ENCODE assay signal across 29 cellular contexts in genomic region chr5:41196197-41196596, GRCh38. TPM values are rescaled to one million over a fixed set of nuclear protein-coding genes. Genes with fewer than 3 reads are reported as not detected.
"Had no signal": no experiment of that assay in that cellular context is flagged by ENCODE, and none has a peak within 500 bp of the region (broad histone marks: within the 10 kb centered on the region; RNA-seq: fewer than 3 reads in every experiment).

No MANE protein-coding gene starts in this region.

- H3K27me3 ChIP-seq: left lung, pancreas, spleen, transverse colon, upper lobe of left lung, vagina had no signal

- H3K4me3 Mint-ChIP-seq: immature natural killer cell; naive thymus-derived CD8-positive, alpha-beta T cell; nephron; neural crest cell; stimulated activated effector memory CD8-positive, alpha-beta T cell treated with anti-CD3 and anti-CD28 coated beads, Interleukin-12 subunit alpha, Interleukin-12 subunit beta, amount 100 ng/mL, for 72 hours; stimulated activated naive CD8-positive, alpha-beta T cell treated with anti-CD3 and anti-CD28 coated beads, Interleukin-15, Interleukin-2, amounts not matched to agents 100 ng/mL and 50 ng/mL, for 24 hours had no signal

- H3K36me3 ChIP-seq: left lung, lower lobe of right lung, prostate gland, spleen, transverse colon, upper lobe of left lung, vagina had no signal

- DNase-seq: hypothalamus; immature natural killer cell; kidney; left colon; left lung; lower lobe of right lung; mammary epithelial cell; mesenchymal stem cell; naive thymus-derived CD8-positive, alpha-beta T cell; nucleus accumbens; pancreas; posterior cingulate gyrus; retina; right cardiac atrium; small intestine; spleen; stimulated activated CD4-positive, alpha-beta T cell treated with anti-CD3 and anti-CD28 coated beads, Interleukin-4, amount 100 ng/mL, for 24 hours; stimulated activated naive CD4-positive, alpha-beta T cell; substantia nigra; transverse colon; upper lobe of left lung had no signal

- H3K4me1 ChIP-seq: left lung, prostate gland, spleen had no signal

- H3K9me3 Mint-ChIP-seq: neural crest cell; stimulated activated naive CD8-positive, alpha-beta T cell treated with anti-CD3 and anti-CD28 coated beads, Interleukin-15, Interleukin-2, amounts not matched to agents 100 ng/mL and 50 ng/mL, for 24 hours had no signal

- H3K4me1 Mint-ChIP-seq: immature natural killer cell; naive thymus-derived CD8-positive, alpha-beta T cell; neural crest cell; stimulated activated effector memory CD8-positive, alpha-beta T cell treated with anti-CD3 and anti-CD28 coated beads, Interleukin-12 subunit alpha, Interleukin-12 subunit beta, amount 100 ng/mL, for 72 hours had no signal

- H3K27me3 Mint-ChIP-seq: naive thymus-derived CD8-positive, alpha-beta T cell; stimulated activated naive CD8-positive, alpha-beta T cell treated with anti-CD3 and anti-CD28 coated beads, Interleukin-15, Interleukin-2, amounts not matched to agents 100 ng/mL and 50 ng/mL, for 24 hours had no signal

- H3K27ac Mint-ChIP-seq: immature natural killer cell; naive thymus-derived CD8-positive, alpha-beta T cell; nephron; stimulated activated effector memory CD8-positive, alpha-beta T cell treated with anti-CD3 and anti-CD28 coated beads, Interleukin-12 subunit alpha, Interleukin-12 subunit beta, amount 100 ng/mL, for 72 hours; stimulated activated naive CD8-positive, alpha-beta T cell treated with anti-CD3 and anti-CD28 coated beads, Interleukin-15, Interleukin-2, amounts not matched to agents 100 ng/mL and 50 ng/mL, for 24 hours had no signal

- ATAC-seq: left colon; left lung; lower lobe of right lung; naive thymus-derived CD8-positive, alpha-beta T cell; pancreas; right cardiac atrium; sciatic nerve; stimulated activated effector memory CD8-positive, alpha-beta T cell treated with anti-CD3 and anti-CD28 coated beads, Interleukin-12 subunit alpha, Interleukin-12 subunit beta, amount 100 ng/mL, for 72 hours had no signal

- H3K36me3 Mint-ChIP-seq: immature natural killer cell; naive thymus-derived CD8-positive, alpha-beta T cell; stimulated activated effector memory CD8-positive, alpha-beta T cell treated with anti-CD3 and anti-CD28 coated beads, Interleukin-12 subunit alpha, Interleukin-12 subunit beta, amount 100 ng/mL, for 72 hours had no signal

- H3K27ac ChIP-seq: left lung, lower lobe of right lung, prostate gland, transverse colon, upper lobe of left lung, vagina had no signal

- H3K9me3 ChIP-seq: left lung, lower lobe of right lung, pancreas, prostate gland, spleen, transverse colon, upper lobe of left lung, vagina had no signal

- H3K4me3 ChIP-seq: left lung, lower lobe of right lung, pancreas, prostate gland, spleen, transverse colon, upper lobe of left lung, vagina had no signal

RNA-seq across cellular contexts. Expression of gene C6, which starts 17.1 kb away (rescaled TPM):
- total RNA-seq: mammary epithelial cell; naive thymus-derived CD8-positive, alpha-beta T cell; neural crest cell; temporal lobe had no signal
- polyA plus RNA-seq: immature natural killer cell; mammary epithelial cell; naive thymus-derived CD8-positive, alpha-beta T cell had no signal
